ENCODE assay signal across 8 cellular contexts in genomic region chr5:141326088-141326854, GRCh38. TPM values are rescaled to one million over a fixed set of nuclear protein-coding genes. Genes with fewer than 3 reads are reported as not detected.
DNase-seq lines count a peak whose midpoint lies in the region; ATAC-seq and TF ChIP-seq lines count a peak whose summit lies in the region.

No MANE protein-coding gene starts in this region.

- CTCF ChIA-PET in AG04450 (lab: Charles Lee), result interaction anchor here (0.7 to 8.5 kb wide), 11 partner anchors 9 to 442 kb away, joined by 3 to 133 read pairs (median 6); partner anchors contain the start of genes PCDHB16, PCDHGA10, PCDHGA2 and PCDHGB3

- intact Hi-C loops in ascending aorta (cut with DNase I), result loop anchor here (10.0 kb wide), 1 partner anchor 611 kb away; no protein-coding TSS in a partner anchor

- H3K27me3 ChIP-seq in AG04450 (ENCODE audit: control insufficient read depth, insufficient read depth, low read length) (peaks cover 7% of the 10 kb centered on the region), ascending aorta (no peaks in the 10 kb centered on the region), skeletal muscle tissue (ENCODE audit: control insufficient read depth in 3 of 3, insufficient read depth in 3 of 3, low read length in 3 of 3) (peaks cover 0 to 3% (median 0%) of the 10 kb centered on the region in 3 donors)

- ATAC-seq in HG03520 (IDR thresholded peaks at IDR 0.05; ENCODE audit: unreplicated experiment), result peak; percentile 74

- H3K36me3 ChIP-seq in ascending aorta, result no peaks in the 10 kb centered on the region
- peaks cover 0 to 7% (median 2%) of the 10 kb centered on the region in 3 donors for H3K36me3 ChIP-seq in skeletal muscle tissue (ENCODE audit: control insufficient read depth in 3 of 3, insufficient read depth in 3 of 3, low read length in 3 of 3)

- peak; percentile 74 for TF ChIP-seq CTCF in AG04450 (IDR thresholded peaks at IDR 0.05; ENCODE audit: low read depth, low read length)
- peak in 2 of 3 experiments; percentile 21 to 50 for TF ChIP-seq CTCF in ascending aorta (IDR thresholded peaks at IDR 0.05)

- POLR2A ChIA-PET in AG04450 (lab: Yijun Ruan, JAX), result no interaction called here

- peak overlapping the region; percentile 62 for H3K4me3 ChIP-seq in AG04450 (ENCODE audit: low read depth, low read length)
- peak overlapping the region; percentile 27 to 54 for H3K4me3 ChIP-seq in ascending aorta
- H3K4me3 ChIP-seq in skeletal muscle tissue (ENCODE audit: low read length in 3 of 3), result peak overlapping the region; percentile 56 to 80 (median 77)

- H3K9me3 ChIP-seq in AG04450 (ENCODE audit: control insufficient read depth, insufficient read depth, low read length) (peaks cover 26% of the 10 kb centered on the region), ascending aorta (peaks cover 31 to 78% of the 10 kb centered on the region in 2 donors), skeletal muscle tissue (ENCODE audit: control insufficient read depth in 3 of 3, low read length in 3 of 3) (peaks cover 0 to 22% (median 6%) of the 10 kb centered on the region in 3 donors)

- H3K27ac ChIP-seq in AG04450 (ENCODE audit: low read depth, low read length) (peak overlapping the region; percentile 71), ascending aorta (peak overlapping the region in 1 of 2 donors; percentile 48), skeletal muscle tissue (ENCODE audit: low read depth, low read length) (peak overlapping the region; percentile 71)

- peak overlapping the region; percentile 67 to 80 (median 76) for H3K9ac ChIP-seq in skeletal muscle tissue (ENCODE audit: low read depth in 1 of 3, low read length in 3 of 3)

- H3K4me1 ChIP-seq in ascending aorta, result peaks cover 0 to 2% of the 10 kb centered on the region in 2 donors
- H3K4me1 ChIP-seq in skeletal muscle tissue (ENCODE audit: control insufficient read depth in 3 of 3, insufficient read depth in 3 of 3, low read length in 3 of 3), result peaks cover 0 to 21% (median 2%) of the 10 kb centered on the region in 3 donors

- DNase-seq in AG04450 (ENCODE audit: low read depth, low spot score) (peak; percentile 49), T-helper 1 cell (peak; percentile 24 to 59 (median 52)), ascending aorta (ENCODE audit: low spot score in 2 of 2) (peak in 1 of 2 donors; percentile 73), hypothalamus (lab: John Stamatoyannopoulos, UW) (peak in 45 of 51 donors; percentile 1 to 78 (median 33)), GDM1 (lab: John Stamatoyannopoulos, UW) (no peak)

- peak; percentile 40 for TF ChIP-seq POLR2A in GM19099 (IDR thresholded peaks at IDR 0.05; ENCODE audit: extremely low read depth, insufficient read length, low read depth)

RNA-seq across cellular contexts. Expression of gene PCDHGA1, which starts 4.0 kb away (rescaled TPM):
- polyA plus RNA-seq in AG04450 (2011; rRNA removed), result 1.9 and 2.2 TPM in 2 replicates
- polyA minus RNA-seq in AG04450 (2011; rRNA and poly(A)+ RNA removed), result 3.1 and 3.8 TPM in 2 replicates
- total RNA-seq in ascending aorta (not detected), skeletal muscle tissue (0.52 TPM)

RNA-seq across cellular contexts. Expression of gene TAF7, which starts 5.7 kb away (rescaled TPM):
- polyA plus RNA-seq in AG04450 (2011; rRNA removed), result 60.3 and 71.0 TPM in 2 replicates
- 25.3 and 37.5 TPM in 2 replicates for polyA minus RNA-seq in AG04450 (2011; rRNA and poly(A)+ RNA removed)
- 30.1 TPM for total RNA-seq in ascending aorta
- total RNA-seq in skeletal muscle tissue, result 72.0 TPM

RNA-seq across cellular contexts. Expression of gene PCDHGA2, which starts 12.3 kb away (rescaled TPM):
- 6.1 and 6.3 TPM in 2 replicates for polyA plus RNA-seq in AG04450 (2011; rRNA removed)
- 7.6 and 9.1 TPM in 2 replicates for polyA minus RNA-seq in AG04450 (2011; rRNA and poly(A)+ RNA removed)
- 4.9 TPM for total RNA-seq in ascending aorta
- 1.6 TPM for total RNA-seq in skeletal muscle tissue

RNA-seq across cellular contexts. Expression of gene PCDHGA3, which starts 17.4 kb away (rescaled TPM):
- 0.92 and 1.2 TPM in 2 replicates for polyA plus RNA-seq in AG04450 (2011; rRNA removed)
- polyA minus RNA-seq in AG04450 (2011; rRNA and poly(A)+ RNA removed), result 1.7 and 2.5 TPM in 2 replicates
- 9.2 TPM for total RNA-seq in ascending aorta
- total RNA-seq in skeletal muscle tissue, result 2.1 TPM

RNA-seq across cellular contexts. Expression of gene SLC25A2, which starts 22.4 kb away (rescaled TPM):
- not detected in 2 replicates for polyA plus RNA-seq in AG04450 (2011; rRNA removed)
- 0.46 and 0.96 TPM in 2 replicates for polyA minus RNA-seq in AG04450 (2011; rRNA and poly(A)+ RNA removed)
- total RNA-seq in ascending aorta, result not detected
- 0.52 TPM for total RNA-seq in skeletal muscle tissue
